In genomic region chr19:46184755-46185710, GRCh38 we compare ENCODE assay signal across 13 cellular contexts. TPM values are rescaled to one million over a fixed set of nuclear protein-coding genes. Genes with fewer than 3 reads are reported as not detected.
A peak's percentile ranks its signal among the peaks of the same experiment; 100 is the strongest.
DNase-seq lines count a peak whose midpoint lies in the region; ATAC-seq and TF ChIP-seq lines count a peak whose summit lies in the region.
"Not testable (repeated sequence)": the region's sequence is repeated elsewhere in the genome, so short reads cannot be mapped to it uniquely, and the experiment has no call there.
"Had no signal": no experiment of that assay in that cellular context is flagged by ENCODE, and none has a peak within 500 bp of the region (broad histone marks: within the 10 kb centered on the region; RNA-seq: fewer than 3 reads in every experiment).

No MANE protein-coding gene starts in this region.

- H3K27ac ChIP-seq in smooth muscle cell (ENCODE audit: low read depth), result peak overlapping the region; percentile 97

- H3K4me1 ChIP-seq in smooth muscle cell (ENCODE audit: low read depth), result not testable (repeated sequence)

- H3K4me3 Mint-ChIP-seq in HFFc6, result peak overlapping the region; percentile 47
- not testable (repeated sequence) for H3K4me3 Mint-ChIP-seq in T-helper 17 cell; chondrocyte (ENCODE audit: unreplicated experiment)
- peak overlapping the region; percentile 3 for H3K4me3 Mint-ChIP-seq in activated T-helper 2 cell treated with anti-CD3 and anti-CD28 coated beads, Interferon-gamma antibody, Interleukin-2, Interleukin-4, amounts not matched to agents 10 μg/mL and 5 μg/mL and 100 μg/mL, durations not matched to agents 14 hours and 24 hours and 36 hours (ENCODE audit: low read depth)
- peak overlapping the region; percentile 56 for H3K4me3 Mint-ChIP-seq in memory B cell

- H3K27ac Mint-ChIP-seq in HFFc6 (peak overlapping the region; percentile 74), T-helper 17 cell (peak overlapping the region; percentile 37), chondrocyte (ENCODE audit: unreplicated experiment) (peak overlapping the region; percentile 64)
- peak overlapping the region; percentile 78 for H3K27ac Mint-ChIP-seq in activated T-helper 2 cell treated with anti-CD3 and anti-CD28 coated beads, Interferon-gamma antibody, Interleukin-2, Interleukin-4, amounts not matched to agents 10 μg/mL and 5 μg/mL and 100 μg/mL, durations not matched to agents 14 hours and 24 hours and 36 hours
- not testable (repeated sequence) for H3K27ac Mint-ChIP-seq in memory B cell

- peaks cover 18% of the 10 kb centered on the region for H3F3A ChIP-seq in smooth muscle cell (ENCODE audit: low read depth)

- peak overlapping the region; percentile 6 for H2AFZ ChIP-seq in smooth muscle cell (ENCODE audit: low read depth)

- not testable (repeated sequence) for H3K27me3 ChIP-seq in smooth muscle cell (ENCODE audit: low read depth)

- H4K20me1 ChIP-seq in smooth muscle cell (ENCODE audit: low read depth), result not testable (repeated sequence)

- H3K9me3 Mint-ChIP-seq in HFFc6; activated T-helper 2 cell treated with anti-CD3 and anti-CD28 coated beads, Interferon-gamma antibody, Interleukin-2, Interleukin-4, amounts not matched to agents 10 μg/mL and 5 μg/mL and 100 μg/mL, durations not matched to agents 14 hours and 24 hours and 36 hours; chondrocyte (ENCODE audit: low read depth); memory B cell: not testable (repeated sequence)

- intact Hi-C loops in activated T-helper 2 cell treated with anti-CD3 and anti-CD28 coated beads, Interferon-gamma antibody, Interleukin-2, Interleukin-4, amounts not matched to agents 10 μg/mL and 5 μg/mL and 100 μg/mL, durations not matched to agents 14 hours and 24 hours and 36 hours (cut with micrococcal nuclease), result loop anchor here (2.0 kb wide), 1 partner anchor 70 kb away; no protein-coding TSS in a partner anchor

- WGBS in smooth muscle cell (ENCODE audit: low lambda C conversion rate), result 62% methylated on average over 6 of the region's 6 CpGs

- not testable (repeated sequence) for H3K79me2 ChIP-seq in smooth muscle cell (ENCODE audit: low read depth)

- not testable (repeated sequence) for H3K36me3 ChIP-seq in smooth muscle cell (ENCODE audit: low read depth)

- peaks cover 26% of the 10 kb centered on the region for H3K27me3 Mint-ChIP-seq in HFFc6 (ENCODE audit: insufficient read depth)
- peaks cover 55% of the 10 kb centered on the region for H3K27me3 Mint-ChIP-seq in T-helper 17 cell
- H3K27me3 Mint-ChIP-seq in activated T-helper 2 cell treated with anti-CD3 and anti-CD28 coated beads, Interferon-gamma antibody, Interleukin-2, Interleukin-4, amounts not matched to agents 10 μg/mL and 5 μg/mL and 100 μg/mL, durations not matched to agents 14 hours and 24 hours and 36 hours (ENCODE audit: low read depth), result peaks cover 31% of the 10 kb centered on the region
- H3K27me3 Mint-ChIP-seq in chondrocyte (ENCODE audit: low read depth), result peaks cover 21% of the 10 kb centered on the region
- H3K27me3 Mint-ChIP-seq in memory B cell, result not testable (repeated sequence)

- H3K4me3 ChIP-seq in smooth muscle cell, result not testable (repeated sequence)

- DNase-seq in AG20443 (ENCODE audit: low spot score), result peak; percentile 28
- DNase-seq in HFFc6, result peak; percentile 62
- DNase-seq in NOMO-1 (lab: John Stamatoyannopoulos, UW; ENCODE audit: unreplicated experiment in 2 of 2), result peak; percentile 40 to 65
- not testable (repeated sequence) for DNase-seq in T-helper 17 cell; activated T-helper 2 cell treated with anti-CD3 and anti-CD28 coated beads, Interferon-gamma antibody, Interleukin-2, Interleukin-4, amounts not matched to agents 10 μg/mL and 5 μg/mL and 100 μg/mL, durations not matched to agents 14 hours and 24 hours and 36 hours (ENCODE audit: low spot score); chondrocyte (ENCODE audit: low spot score); memory B cell (ENCODE audit: low spot score in 2 of 2); smooth muscle cell (lab: John Stamatoyannopoulos, UW; ENCODE audit: unreplicated experiment)

- not testable (repeated sequence) for ATAC-seq in T-helper 17 cell
- ATAC-seq in memory B cell (ENCODE audit: low read depth), result peak; percentile 73

- peak overlapping the region; percentile 84 for H3K9ac ChIP-seq in smooth muscle cell (ENCODE audit: low read depth)

- TF ChIP-seq CTCF in HFFc6 (IDR thresholded peaks at IDR 0.05); chondrocyte (IDR thresholded peaks at IDR 0.05); smooth muscle cell (IDR thresholded peaks at IDR 0.05; ENCODE audit: borderline replicate concordance, insufficient read depth, poor library complexity, severe bottlenecking): not testable (repeated sequence)

- not testable (repeated sequence) for H3K9me3 ChIP-seq in T-helper 17 cell (ENCODE audit: control insufficient read depth, low read length, poor library complexity, severe bottlenecking); smooth muscle cell (replicated peaks; ENCODE audit: low read depth)

- H3K4me1 Mint-ChIP-seq in HFFc6 (ENCODE audit: low read depth), result peaks cover 47% of the 10 kb centered on the region
- not testable (repeated sequence) for H3K4me1 Mint-ChIP-seq in T-helper 17 cell, memory B cell
- H3K4me1 Mint-ChIP-seq in activated T-helper 2 cell treated with anti-CD3 and anti-CD28 coated beads, Interferon-gamma antibody, Interleukin-2, Interleukin-4, amounts not matched to agents 10 μg/mL and 5 μg/mL and 100 μg/mL, durations not matched to agents 14 hours and 24 hours and 36 hours (ENCODE audit: low read depth), result peaks cover 24% of the 10 kb centered on the region
- peaks cover 23% of the 10 kb centered on the region for H3K4me1 Mint-ChIP-seq in chondrocyte (ENCODE audit: low read depth)

- peak overlapping the region; percentile 38 for H3K4me2 ChIP-seq in smooth muscle cell

- H3K36me3 Mint-ChIP-seq in HFFc6 (ENCODE audit: low read depth); T-helper 17 cell (ENCODE audit: low read depth); activated T-helper 2 cell treated with anti-CD3 and anti-CD28 coated beads, Interferon-gamma antibody, Interleukin-2, Interleukin-4, amounts not matched to agents 10 μg/mL and 5 μg/mL and 100 μg/mL, durations not matched to agents 14 hours and 24 hours and 36 hours (ENCODE audit: low read depth); chondrocyte (ENCODE audit: low read depth); memory B cell: not testable (repeated sequence)

RNA-seq across cellular contexts. Expression of gene IGFL2, which starts 37.0 kb away (rescaled TPM):
- total RNA-seq in HFFc6 (2021; fragmentation: NEBNext Ultra II Directional; extraction: Animal tissue kit (Norgen Biotek cat#: 25700)), result not detected
- total RNA-seq in T-helper 17 cell, result under 1 TPM in 1 of 2 donors, not detected in 1; 0.72 TPM
- 0.46 TPM in 1 of 2 replicates, not detected in the other for total RNA-seq in activated T-helper 2 cell treated with anti-CD3 and anti-CD28 coated beads, Interferon-gamma antibody, Interleukin-2, Interleukin-4, amounts not matched to agents 10 μg/mL and 5 μg/mL and 100 μg/mL, durations not matched to agents 14 hours and 24 hours and 36 hours
- total RNA-seq in chondrocyte, result 0.55 to 1.3 TPM (median 0.64 TPM) in 3 replicates
- 126 and 145 TPM in 2 replicates for total RNA-seq in smooth muscle cell
- polyA plus RNA-seq in smooth muscle cell, result 159 and 164 TPM in 2 replicates
- total RNA-seq: Daoy, kidney epithelial cell, transverse colon had no signal

RNA-seq across cellular contexts. Expression of gene IGFL1, which starts 44.5 kb away (rescaled TPM):
- total RNA-seq in HFFc6 (2021; fragmentation: NEBNext Ultra II Directional; extraction: Animal tissue kit (Norgen Biotek cat#: 25700)), result not detected
- total RNA-seq in T-helper 17 cell (not detected), chondrocyte (1.3 to 2.9 TPM (median 2.1 TPM) in 3 replicates), smooth muscle cell (not detected in 2 replicates)
- not detected in 2 replicates for total RNA-seq in activated T-helper 2 cell treated with anti-CD3 and anti-CD28 coated beads, Interferon-gamma antibody, Interleukin-2, Interleukin-4, amounts not matched to agents 10 μg/mL and 5 μg/mL and 100 μg/mL, durations not matched to agents 14 hours and 24 hours and 36 hours
- 0.64 TPM in 1 of 2 replicates, not detected in the other for polyA plus RNA-seq in smooth muscle cell
- total RNA-seq: cerebellum, Daoy, HT-29, kidney epithelial cell, transverse colon had no signal

Comparison
In these comparisons a context has a peak if more than half of its experiments do, and no peak if none do; other contexts are left out.
1. RNA of gene IGFL2, which starts 37.0 kb away (total RNA-seq): 126 to 145 TPM in smooth muscle cell; 0.72 TPM in T-helper 17 cell, 0.55 to 1.3 TPM in chondrocyte, 0.46 TPM in activated T-helper 2 cell treated with anti-CD3 and anti-CD28 coated beads, Interferon-gamma antibody, Interleukin-2, Interleukin-4, amounts not matched to agents 10 μg/mL and 5 μg/mL and 100 μg/mL, durations not matched to agents 14 hours and 24 hours and 36 hours and not detected in HFFc6; every median in the first group is over 10 times any median in the second.